In genomic region chr6:907928-908327, GRCh38 we compare ENCODE assay signal across 24 cellular contexts.
"Had no signal": no experiment of that assay in that cellular context is flagged by ENCODE, and none has a peak within 500 bp of the region (broad histone marks: within the 10 kb centered on the region; RNA-seq: fewer than 3 reads in every experiment).

No MANE protein-coding gene starts in this region.

- H3K4me1 ChIP-seq: Peyer's patch had no signal

- H3K27ac ChIP-seq: Peyer's patch had no signal

- H3K27me3 ChIP-seq: MG63, Peyer's patch had no signal

- ATAC-seq: HepG2, PC-3, Right ventricle myocardium inferior had no signal

- H3K4me3 ChIP-seq: MG63, Peyer's patch had no signal

- H3K36me3 ChIP-seq: MG63, Peyer's patch had no signal

- H3K9ac ChIP-seq: SK-N-SH had no signal

- DNase-seq: IMR-90, Karpas-422, KG1, MG63, NCI-H1092, NCI-H1105 treated with DMSO at 0.1 percent for 48 hours, NCI-H1436, NCI-H187, NCI-H2029, NCI-H2081 treated with DMSO at 0.1 percent for 48 hours, NCI-H2171, NCI-H226, NCI-H446, NCI-H510A, NCI-H524 treated with DMSO at 0.1 percent for 48 hours, NCI-H69, NCI-H774, PC-3, Peyer's patch, SHP77 treated with DMSO at 0.1 percent for 48 hours, SK-N-SH, SW 1271 had no signal

- H3K9me3 ChIP-seq: MG63, Peyer's patch, SK-N-SH had no signal
